30 cellular contexts compared by ENCODE assay signal in genomic region chr15:83282141-83282540, GRCh38. TPM values are rescaled to one million over a fixed set of nuclear protein-coding genes. Genes with fewer than 3 reads are reported as not detected.
A peak's percentile ranks its signal among the peaks of the same experiment; 100 is the strongest.
DNase-seq lines count a peak whose midpoint lies in the region; ATAC-seq and TF ChIP-seq lines count a peak whose summit lies in the region.
"Had no signal": no experiment of that assay in that cellular context is flagged by ENCODE, and none has a peak within 500 bp of the region (broad histone marks: within the 10 kb centered on the region; RNA-seq: fewer than 3 reads in every experiment).

No MANE protein-coding gene starts in this region.

- H3K4me1 Mint-ChIP-seq in HFFc6 (ENCODE audit: low read depth) = peaks cover 75% of the 10 kb centered on the region
- H3K4me1 Mint-ChIP-seq in brain = peaks cover 11% of the 10 kb centered on the region
- H3K4me1 Mint-ChIP-seq: memory B cell had no signal

- no peak for TF ChIP-seq RAD21 in neural cell (conservative IDR thresholded peaks at IDR 0.05)

- DNase-seq in HFFc6 = no peak
- DNase-seq in foreskin keratinocyte = no peak
- DNase-seq in SJCRH30 = no peak
- no peak for DNase-seq in activated gamma-delta T cell (lab: John Stamatoyannopoulos, UW)
- no peak for DNase-seq in NCI-H1092 (lab: John Stamatoyannopoulos, UW)
- DNase-seq: activated CD4-positive, alpha-beta T cell treated with anti-CD3 and anti-CD28 coated beads for 36 hours; activated CD8-positive, alpha-beta memory T cell treated with anti-CD3 and anti-CD28 coated beads, Interleukin-2, amount 50 U/mL, for 48 hours; activated CD8-positive, alpha-beta T cell treated with anti-CD3 and anti-CD28 coated beads for 36 hours; activated naive CD4-positive, alpha-beta T cell treated with anti-CD3 and anti-CD28 coated beads, Interleukin-2, amount 10 ng/mL, durations not matched to agents 7 days and 5 days; amniotic stem cell; CD8-positive, alpha-beta memory T cell; DMS 273 treated with DMSO at 0.1 percent for 48 hours; effector CD8-positive, alpha-beta T cell; NCI-H1436 treated with DMSO at 0.1 percent for 48 hours; NCI-H2081 treated with DMSO at 0.1 percent for 48 hours; NCI-H748 treated with DMSO at 0.1 percent for 48 hours; small intestine; stimulated activated naive CD4-positive, alpha-beta T cell; T-helper 9 cell; upper lobe of left lung had no signal

- ATAC-seq in foreskin keratinocyte = no peak
- ATAC-seq in HG03097 (IDR thresholded peaks at IDR 0.05; ENCODE audit: low FRiP score, unreplicated experiment) = no peak
- ATAC-seq: activated CD4-positive, alpha-beta T cell treated with anti-CD3 and anti-CD28 coated beads for 36 hours; activated CD8-positive, alpha-beta T cell treated with anti-CD3 and anti-CD28 coated beads for 36 hours had no signal

- H3K9ac ChIP-seq in neural cell (ENCODE audit: low read length) = no peak overlapping the region
- H3K9ac ChIP-seq: KMS-11 had no signal

- no peak overlapping the region for H3K4me2 ChIP-seq in neural cell (ENCODE audit: low read length)
- H3K4me2 ChIP-seq: KMS-11 had no signal

- no peak for TF ChIP-seq EP300 in neural cell (conservative IDR thresholded peaks at IDR 0.05; ENCODE audit: poor library complexity, severe bottlenecking)

- H3K79me2 ChIP-seq in neural cell (replicated peaks; ENCODE audit: insufficient read depth, low read length) = no peaks in the 10 kb centered on the region

- H3K4me1 ChIP-seq in foreskin keratinocyte = peaks cover 45% of the 10 kb centered on the region
- no peaks in the 10 kb centered on the region for H3K4me1 ChIP-seq in SJCRH30

- no peaks in the 10 kb centered on the region for H3K27me3 ChIP-seq in foreskin keratinocyte
- H3K27me3 ChIP-seq in neural cell (ENCODE audit: insufficient read depth, low read depth, low read length) = peaks cover 78% of the 10 kb centered on the region
- no peaks in the 10 kb centered on the region for H3K27me3 ChIP-seq in SJCRH30

- H4K20me1 ChIP-seq in neural cell (ENCODE audit: insufficient read depth) = no peaks in the 10 kb centered on the region

- H3K27me3 Mint-ChIP-seq in HFFc6 (ENCODE audit: insufficient read depth) (peaks cover 2% of the 10 kb centered on the region), brain (peaks cover 93% of the 10 kb centered on the region)

- H3K9me3 ChIP-seq in neural cell (ENCODE audit: low read length) (no peaks in the 10 kb centered on the region), SJCRH30 (replicated peaks) (0 out of 2 replicates have a peak, but pooled peaks cover 5% of the 10 kb centered on the region)
- H3K9me3 ChIP-seq: upper lobe of left lung had no signal

- H3K27ac ChIP-seq in foreskin keratinocyte (peak overlapping the region; percentile 85), neural cell (ENCODE audit: low read length) (no peak overlapping the region), SJCRH30 (no peak overlapping the region)
- H3K27ac ChIP-seq: coronary artery, HL-60, KMS-11, upper lobe of left lung had no signal

- H3K27ac Mint-ChIP-seq in HFFc6 (peak overlapping the region; percentile 97), brain (no peak overlapping the region)
- H3K27ac Mint-ChIP-seq: activated CD4-positive, alpha-beta T cell treated with anti-CD3 and anti-CD28 coated beads for 36 hours; activated CD8-positive, alpha-beta T cell treated with anti-CD3 and anti-CD28 coated beads for 36 hours; activated naive CD4-positive, alpha-beta T cell treated with anti-CD3 and anti-CD28 coated beads, Interleukin-2, amount 10 ng/mL, durations not matched to agents 7 days and 5 days; activated T-helper 1 cell treated with anti-CD3 and anti-CD28 coated beads, Interleukin-12 subunit alpha, Interleukin-12 subunit beta, Interleukin-2, Interleukin-4 antibody, amounts not matched to agents 30 ng/mL and 10 ng/mL and 1 ng/mL, durations not matched to agents 14 hours and 24 hours and 36 hours; CD8-positive, alpha-beta memory T cell; H9; memory B cell had no signal

- H3F3A ChIP-seq in neural cell (ENCODE audit: insufficient read depth, low read length, poor library complexity, severe bottlenecking) = no peaks in the 10 kb centered on the region

- H3K4me3 Mint-ChIP-seq in HFFc6 (peak overlapping the region; percentile 97), brain (peak overlapping the region in 3 of 5 experiments; percentile 15 to 55 (median 16))
- H3K4me3 Mint-ChIP-seq: activated CD4-positive, alpha-beta T cell treated with anti-CD3 and anti-CD28 coated beads for 36 hours; activated CD8-positive, alpha-beta T cell treated with anti-CD3 and anti-CD28 coated beads for 36 hours; activated naive CD4-positive, alpha-beta T cell treated with anti-CD3 and anti-CD28 coated beads, Interleukin-2, amount 10 ng/mL, durations not matched to agents 7 days and 5 days; activated T-helper 1 cell treated with anti-CD3 and anti-CD28 coated beads, Interleukin-12 subunit alpha, Interleukin-12 subunit beta, Interleukin-2, Interleukin-4 antibody, amounts not matched to agents 30 ng/mL and 10 ng/mL and 1 ng/mL, durations not matched to agents 14 hours and 24 hours and 36 hours; memory B cell had no signal

- H3K36me3 ChIP-seq in neural cell (ENCODE audit: insufficient read depth, low read length) (no peaks in the 10 kb centered on the region), SJCRH30 (no peaks in the 10 kb centered on the region)
- H3K36me3 ChIP-seq: cardiac muscle cell, upper lobe of left lung had no signal

- H3K36me3 Mint-ChIP-seq in HFFc6 (ENCODE audit: low read depth) (peaks cover 20% of the 10 kb centered on the region; the same call in 1 of the 2 replicates), brain (no peaks in the 10 kb centered on the region)
- H3K36me3 Mint-ChIP-seq: activated naive CD4-positive, alpha-beta T cell treated with anti-CD3 and anti-CD28 coated beads, Interleukin-2, amount 10 ng/mL, durations not matched to agents 7 days and 5 days; CD8-positive, alpha-beta memory T cell; memory B cell had no signal

- H2AFZ ChIP-seq in neural cell (ENCODE audit: low read depth, low read length) = no peak overlapping the region

- H3K9me3 Mint-ChIP-seq in HFFc6 = peaks cover 3% of the 10 kb centered on the region; the same call in 1 of the 2 replicates
- peaks cover 0 to 10% (median 4%) of the 10 kb centered on the region in 5 experiments for H3K9me3 Mint-ChIP-seq in brain
- H3K9me3 Mint-ChIP-seq: activated CD8-positive, alpha-beta T cell treated with anti-CD3 and anti-CD28 coated beads for 36 hours; activated naive CD4-positive, alpha-beta T cell treated with anti-CD3 and anti-CD28 coated beads, Interleukin-2, amount 10 ng/mL, durations not matched to agents 7 days and 5 days; activated T-helper 1 cell treated with anti-CD3 and anti-CD28 coated beads, Interleukin-12 subunit alpha, Interleukin-12 subunit beta, Interleukin-2, Interleukin-4 antibody, amounts not matched to agents 30 ng/mL and 10 ng/mL and 1 ng/mL, durations not matched to agents 14 hours and 24 hours and 36 hours; H9; memory B cell had no signal

- TF ChIP-seq CTCF in HFFc6 (IDR thresholded peaks at IDR 0.05) (no peak), brain (conservative IDR thresholded peaks at IDR 0.05) (no peak), foreskin keratinocyte (conservative IDR thresholded peaks at IDR 0.05) (no peak), neural cell (IDR thresholded peaks at IDR 0.05; ENCODE audit: poor library complexity, severe bottlenecking) (no peak)

- no peaks in the 10 kb centered on the region for H3K9me2 ChIP-seq in neural cell (ENCODE audit: insufficient read depth, low read length)

- H3K4me3 ChIP-seq in neural cell (ENCODE audit: low read length) (no peak overlapping the region), SJCRH30 (no peak overlapping the region)
- H3K4me3 ChIP-seq: coronary artery, upper lobe of left lung had no signal

TF ChIP-seq in neural cell, 6 proteins besides CTCF, POLR2A, EP300 and RAD21:
- peak; percentile 9 for TF ChIP-seq POLR2AphosphoS5 (IDR thresholded peaks at IDR 0.05)
- no peak for TF ChIP-seq TAF1 (IDR thresholded peaks at IDR 0.05; ENCODE audit: low read depth)

RNA-seq across cellular contexts. Expression of gene BNC1, which starts 2.3 kb away (rescaled TPM):
- total RNA-seq in HFFc6 (2021; fragmentation: NEBNext Ultra II Directional; extraction: Animal tissue kit (Norgen Biotek cat#: 25700)) = 10 to 100 TPM in 5 of 6 experiments, 1 to 10 TPM in 1; 8.8 to 17.5 (median 14.0) TPM
- polyA plus RNA-seq in brain (ENCODE audit: insufficient read depth, low read depth, low replicate concordance) (not detected), foreskin keratinocyte (44.4 and 45.4 TPM in 2 replicates), neural cell (not detected in 2 replicates)
- total RNA-seq in foreskin keratinocyte = 140 and 167 TPM in 2 replicates
- not detected in 2 replicates for polyA minus RNA-seq in neural cell
- total RNA-seq in SJCRH30 (2014; rRNA removed; shearing (Covaris generic)) = not detected in 2 replicates
- total RNA-seq: activated CD4-positive, alpha-beta T cell treated with anti-CD3 and anti-CD28 coated beads for 36 hours; activated CD8-positive, alpha-beta T cell treated with anti-CD3 and anti-CD28 coated beads for 36 hours; activated T-helper 1 cell treated with anti-CD3 and anti-CD28 coated beads, Interleukin-12 subunit alpha, Interleukin-12 subunit beta, Interleukin-2, Interleukin-4 antibody, amounts not matched to agents 30 ng/mL and 10 ng/mL and 1 ng/mL, durations not matched to agents 14 hours and 24 hours and 36 hours; CD8-positive, alpha-beta memory T cell; H9 had no signal
- polyA plus RNA-seq: CD8-positive, alpha-beta memory T cell had no signal
